Comparison of ENCODE assay signal across 25 cellular contexts in genomic region chr9:31320507-31320906, GRCh38.
"Had no signal": no experiment of that assay in that cellular context is flagged by ENCODE, and none has a peak within 500 bp of the region (broad histone marks: within the 10 kb centered on the region; RNA-seq: fewer than 3 reads in every experiment).

No MANE protein-coding gene starts in this region.

- ATAC-seq: mucosa of descending colon; naive thymus-derived CD4-positive, alpha-beta T cell; natural killer cell treated with Interleukin-12 subunit alpha and Interleukin-12 subunit beta and Interleukin-15 and Interleukin-18, amount 100 ng/mL, for 72 hours; pancreas; right cardiac atrium; sciatic nerve; stimulated activated effector memory CD8-positive, alpha-beta T cell treated with anti-CD3 and anti-CD28 coated beads, Interleukin-12 subunit alpha, Interleukin-12 subunit beta, amount 100 ng/mL, for 72 hours had no signal

- FAIRE-seq: islet of Langerhans, pancreas had no signal

- H3K27me3 ChIP-seq: pancreas, suprapubic skin, tibial artery, vagina had no signal

- H3K27ac ChIP-seq: left ventricle myocardium inferior, pancreas, prostate gland, skin epidermis, suprapubic skin, thoracic aorta, tibial artery, vagina had no signal

- H3K9me3 ChIP-seq: left ventricle myocardium inferior, mucosa of descending colon, pancreas, prostate gland, suprapubic skin, thoracic aorta, tibial artery, vagina had no signal

- H3K4me3 Mint-ChIP-seq: immature natural killer cell; memory B cell; naive thymus-derived CD4-positive, alpha-beta T cell; natural killer cell treated with Interleukin-12 subunit alpha and Interleukin-12 subunit beta and Interleukin-15 and Interleukin-18, amount 100 ng/mL, for 72 hours; stimulated activated effector memory CD8-positive, alpha-beta T cell treated with anti-CD3 and anti-CD28 coated beads, Interleukin-12 subunit alpha, Interleukin-12 subunit beta, amount 100 ng/mL, for 72 hours; stimulated activated naive CD8-positive, alpha-beta T cell treated with anti-CD3 and anti-CD28 coated beads, Interleukin-15, Interleukin-2, amounts not matched to agents 100 ng/mL and 50 ng/mL, for 24 hours; type B pancreatic cell had no signal

- H3K4me3 ChIP-seq: left ventricle myocardium inferior, lung, mucosa of descending colon, pancreas, prostate gland, skin epidermis, suprapubic skin, thoracic aorta, tibial artery, vagina had no signal

- H3K4me1 ChIP-seq: left ventricle myocardium inferior, pancreas, prostate gland, suprapubic skin, tibial artery, vagina had no signal

- DNase-seq: immature natural killer cell; left ventricle myocardium inferior; midbrain; naive thymus-derived CD4-positive, alpha-beta T cell; nucleus accumbens; retina; right cardiac atrium; stimulated activated CD4-positive, alpha-beta T cell treated with anti-CD3 and anti-CD28 coated beads, Interleukin-4, amount 100 ng/mL, for 24 hours; stimulated activated naive CD4-positive, alpha-beta T cell; tibial artery had no signal

- H3K9me3 Mint-ChIP-seq: memory B cell; natural killer cell treated with Interleukin-12 subunit alpha and Interleukin-12 subunit beta and Interleukin-15 and Interleukin-18, amount 100 ng/mL, for 72 hours; stimulated activated effector memory CD8-positive, alpha-beta T cell treated with anti-CD3 and anti-CD28 coated beads, Interleukin-12 subunit alpha, Interleukin-12 subunit beta, amount 100 ng/mL, for 72 hours; stimulated activated naive CD8-positive, alpha-beta T cell treated with anti-CD3 and anti-CD28 coated beads, Interleukin-15, Interleukin-2, amounts not matched to agents 100 ng/mL and 50 ng/mL, for 24 hours; type B pancreatic cell had no signal

- H3K36me3 Mint-ChIP-seq: immature natural killer cell; memory B cell; naive thymus-derived CD4-positive, alpha-beta T cell; natural killer cell treated with Interleukin-12 subunit alpha and Interleukin-12 subunit beta and Interleukin-15 and Interleukin-18, amount 100 ng/mL, for 72 hours; stimulated activated effector memory CD8-positive, alpha-beta T cell treated with anti-CD3 and anti-CD28 coated beads, Interleukin-12 subunit alpha, Interleukin-12 subunit beta, amount 100 ng/mL, for 72 hours; type B pancreatic cell had no signal

- H3K36me3 ChIP-seq: left ventricle myocardium inferior, pancreas, prostate gland, suprapubic skin, thoracic aorta, tibial artery, vagina had no signal

- H3K27ac Mint-ChIP-seq: immature natural killer cell; memory B cell; natural killer cell treated with Interleukin-12 subunit alpha and Interleukin-12 subunit beta and Interleukin-15 and Interleukin-18, amount 100 ng/mL, for 72 hours; stimulated activated effector memory CD8-positive, alpha-beta T cell treated with anti-CD3 and anti-CD28 coated beads, Interleukin-12 subunit alpha, Interleukin-12 subunit beta, amount 100 ng/mL, for 72 hours; stimulated activated naive CD8-positive, alpha-beta T cell treated with anti-CD3 and anti-CD28 coated beads, Interleukin-15, Interleukin-2, amounts not matched to agents 100 ng/mL and 50 ng/mL, for 24 hours; type B pancreatic cell had no signal

- H3K27me3 Mint-ChIP-seq: memory B cell; stimulated activated naive CD8-positive, alpha-beta T cell treated with anti-CD3 and anti-CD28 coated beads, Interleukin-15, Interleukin-2, amounts not matched to agents 100 ng/mL and 50 ng/mL, for 24 hours; type B pancreatic cell had no signal
